In the genomic region with DNA sequence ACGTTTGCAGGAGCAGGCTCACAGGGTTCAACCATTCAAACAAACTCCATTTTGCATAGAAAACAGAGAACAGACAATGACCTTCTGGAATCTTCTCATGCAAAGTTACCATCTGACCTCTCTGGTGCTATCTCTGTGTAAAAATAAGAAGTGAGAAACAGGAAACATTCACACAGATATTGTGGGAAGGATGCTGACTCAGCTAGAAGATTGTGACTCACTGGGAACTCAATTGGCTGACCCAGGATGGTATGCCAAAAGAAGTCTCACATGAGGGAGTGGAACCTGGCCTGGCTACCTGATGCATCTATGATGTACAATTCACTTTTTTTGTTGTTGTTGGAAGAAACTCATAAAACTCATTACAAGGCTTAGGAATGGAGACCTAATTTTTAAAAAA, we compare ENCODE assay signal across 15 cellular contexts.
DNase-seq lines count a peak whose midpoint lies in the region; ATAC-seq and TF ChIP-seq lines count a peak whose summit lies in the region.
"Had no signal": no experiment of that assay in that cellular context is flagged by ENCODE, and none has a peak within 500 bp of the region (broad histone marks: within the 10 kb centered on the region; RNA-seq: fewer than 3 reads in every experiment).

No MANE protein-coding gene starts in this region.

- intact Hi-C loops in right cardiac atrium (cut with DNase I): no loop called here

- DNase-seq in Caki2 (ENCODE audit: low read depth) (peak; percentile 47), NB4 (ENCODE audit: low read depth) (peak; percentile 5), choroid plexus epithelial cell (ENCODE audit: low read depth) (peak; percentile 89), myocyte (ENCODE audit: low read depth) (peak; percentile 32), cerebellar cortex (ENCODE audit: low spot score) (no peak), right cardiac atrium (no peak), Ammon's horn (ENCODE audit: low spot score) (no peak), MM.1S (no peak)
- DNase-seq: activated CD4-positive, alpha-beta memory T cell treated with anti-CD3 and anti-CD28 coated beads for 36 hours; activated gamma-delta T cell; CD4-positive, CD25-positive, alpha-beta regulatory T cell; NCI-H446; stimulated activated CD4-positive, alpha-beta T cell treated with anti-CD3 and anti-CD28 coated beads, Interleukin-4, amount 100 ng/mL, for 1 hour; T-helper 2 cell had no signal

- no peak overlapping the region for H2AFZ ChIP-seq in MM.1S (ENCODE audit: low read length)

- no peaks in the 10 kb centered on the region for H3K9me2 ChIP-seq in MM.1S (replicated peaks; ENCODE audit: insufficient read depth, low read length)

- H3K27ac ChIP-seq in right cardiac atrium (ENCODE audit: low read length) (no peak overlapping the region), MM.1S (ENCODE audit: low read length) (no peak overlapping the region)

- H3K9ac ChIP-seq in MM.1S (ENCODE audit: low read length): no peak overlapping the region

- no peaks in the 10 kb centered on the region for H3F3A ChIP-seq in MM.1S (ENCODE audit: insufficient read depth, low read length)

- no peak overlapping the region for H3K4me2 ChIP-seq in MM.1S (ENCODE audit: low read depth, low read length)

- H3K4me3 ChIP-seq in NB4 (ENCODE audit: low read depth, low read length): no peak overlapping the region
- H3K4me3 ChIP-seq in choroid plexus epithelial cell (ENCODE audit: low read depth, low read length): no peak overlapping the region
- H3K4me3 ChIP-seq in right cardiac atrium (ENCODE audit: low read length): no peak overlapping the region
- no peak overlapping the region for H3K4me3 ChIP-seq in MM.1S (ENCODE audit: low read length)

- no peaks in the 10 kb centered on the region for H3K79me2 ChIP-seq in MM.1S (ENCODE audit: low read length)

- 51% methylated on average over 1 of the region's 1 CpG for WGBS in right cardiac atrium

- ATAC-seq in right cardiac atrium: no peak
- ATAC-seq: stimulated activated effector memory CD8-positive, alpha-beta T cell treated with anti-CD3 and anti-CD28 coated beads, Interleukin-12 subunit alpha, Interleukin-12 subunit beta, amount 100 ng/mL, for 72 hours had no signal

- in situ Hi-C loops in Caki2 (cut with HindIII; ENCODE audit: low pct_unique_long_range_greater_than_20kb, low sequenced_read_pairs): no loop called here

- no peaks in the 10 kb centered on the region for H3K36me3 ChIP-seq in MM.1S (replicated peaks; ENCODE audit: insufficient read depth, low read length)

- no peaks in the 10 kb centered on the region for H3K9me3 ChIP-seq in right cardiac atrium (ENCODE audit: control insufficient read depth, low read length)
- H3K9me3 ChIP-seq in MM.1S (replicated peaks; ENCODE audit: insufficient read depth, low read length): no peaks in the 10 kb centered on the region

- no peaks in the 10 kb centered on the region for H4K20me1 ChIP-seq in MM.1S (ENCODE audit: insufficient read depth, low read length)

- H3K4me1 ChIP-seq in right cardiac atrium (ENCODE audit: control insufficient read depth, insufficient read depth, low read length) (no peaks in the 10 kb centered on the region), MM.1S (ENCODE audit: low read length) (peaks cover 4% of the 10 kb centered on the region; the same call in 1 of the 2 replicates)

- TF ChIP-seq POLR2A in NB4 (IDR thresholded peaks at IDR 0.05; ENCODE audit: extremely low read depth, insufficient read length): no peak

- H3K27me3 ChIP-seq in right cardiac atrium (ENCODE audit: control insufficient read depth, insufficient read depth) (no peaks in the 10 kb centered on the region), MM.1S (replicated peaks; ENCODE audit: insufficient read depth, low read length) (no peaks in the 10 kb centered on the region)

- TF ChIP-seq CTCF in NB4 (IDR thresholded peaks at IDR 0.05; ENCODE audit: low read depth, low read length) (no peak), choroid plexus epithelial cell (conservative IDR thresholded peaks at IDR 0.05; ENCODE audit: low read depth, low read length) (no peak), MM.1S (IDR thresholded peaks at IDR 0.05; ENCODE audit: low read length) (no peak)

Comparison
In these comparisons a context has a peak if more than half of its experiments do, and no peak if none do; other contexts are left out.
1. DNase-seq: peak in Caki2 (single experiment), NB4 (single experiment), choroid plexus epithelial cell (single experiment) and myocyte (single experiment); none in cerebellar cortex (single experiment), right cardiac atrium (0 of 3), Ammon's horn (single experiment) and MM.1S (single experiment).